ENCODE assay signal across 17 cellular contexts in the genomic region with DNA sequence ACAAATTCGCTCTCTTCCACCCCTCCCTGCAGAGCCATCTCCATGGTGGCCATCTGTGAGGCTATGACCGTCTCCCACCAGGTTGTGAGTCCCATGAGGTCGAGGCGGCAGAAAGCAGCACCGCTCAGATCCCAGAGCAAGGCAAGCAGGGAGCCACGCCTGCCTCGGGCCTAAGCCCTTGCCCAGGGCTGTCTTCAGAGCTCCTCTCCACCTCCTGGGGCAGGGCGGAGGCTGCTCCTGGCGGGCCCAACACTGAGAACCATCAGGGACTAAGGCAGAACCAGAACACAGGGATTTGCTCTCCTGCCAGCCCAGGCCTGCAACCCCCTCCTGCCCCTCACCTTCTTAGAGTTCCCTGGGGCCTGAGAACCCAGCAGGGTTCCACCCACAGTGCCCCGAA.
DNase-seq lines count a peak whose midpoint lies in the region; ATAC-seq and TF ChIP-seq lines count a peak whose summit lies in the region.
"Had no signal": no experiment of that assay in that cellular context is flagged by ENCODE, and none has a peak within 500 bp of the region (broad histone marks: within the 10 kb centered on the region; RNA-seq: fewer than 3 reads in every experiment).

No MANE protein-coding gene starts in this region.

- H3K27me3 ChIP-seq in Caco-2 (replicated peaks; ENCODE audit: control insufficient read depth, insufficient read depth, low read length) (no peaks in the 10 kb centered on the region), osteoblast (ENCODE audit: insufficient read depth, low read length) (peaks cover 5% of the 10 kb centered on the region), endodermal cell (ENCODE audit: control insufficient read depth, insufficient read depth, low read length, poor library complexity, severe bottlenecking) (no peaks in the 10 kb centered on the region)
- H3K27me3 ChIP-seq: SJSA1 had no signal

- H3K27ac Mint-ChIP-seq in activated naive CD8-positive, alpha-beta T cell: peak overlapping the region; percentile 89
- H3K27ac Mint-ChIP-seq in activated naive CD8-positive, alpha-beta T cell treated with anti-CD3 and anti-CD28 coated beads, Interleukin-2, amount 50 U/mL, for 24 hours: no peak overlapping the region
- H3K27ac Mint-ChIP-seq in Caco-2 (ENCODE audit: unreplicated experiment) (peak overlapping the region; percentile 52), endodermal cell (no peak overlapping the region)
- peak overlapping the region; percentile 79 for H3K27ac Mint-ChIP-seq in central memory CD8-positive, alpha-beta T cell (ENCODE audit: low read depth)
- no peak overlapping the region for H3K27ac Mint-ChIP-seq in stimulated activated memory B cell treated with anti-CD40 and anti-IgM and Interleukin-4, amounts not matched to agents 10 μg/mL and 1 μg/mL and 100 μg/mL, for 72 hours
- H3K27ac Mint-ChIP-seq: GM23338 had no signal

- H3K4me1 ChIP-seq in Caco-2 (peaks cover 21% of the 10 kb centered on the region), osteoblast (ENCODE audit: insufficient read depth, low read length) (no peaks in the 10 kb centered on the region), endodermal cell (ENCODE audit: control insufficient read depth, insufficient read depth, low read length) (peaks cover 10% of the 10 kb centered on the region)
- H3K4me1 ChIP-seq: SJSA1 had no signal

- no peaks in the 10 kb centered on the region for H4K20me1 ChIP-seq in osteoblast (ENCODE audit: insufficient read depth, low read length)

- CTCF ChIA-PET in Caco-2 (lab: Charles Lee): no interaction called here

- no peak overlapping the region for H3K4me2 ChIP-seq in osteoblast (ENCODE audit: insufficient read depth, low read length)
- H3K4me2 ChIP-seq: GM23338 had no signal

- no peaks in the 10 kb centered on the region for H3K9me3 ChIP-seq in Caco-2
- H3K9me3 ChIP-seq in osteoblast (ENCODE audit: low read depth, low read length): no peaks in the 10 kb centered on the region
- H3K9me3 ChIP-seq in endodermal cell (ENCODE audit: control insufficient read depth, low read length): no peaks in the 10 kb centered on the region
- H3K9me3 ChIP-seq: SJSA1 had no signal

- H3K79me2 ChIP-seq in osteoblast (ENCODE audit: insufficient read depth, low read length): no peaks in the 10 kb centered on the region

- no peaks in the 10 kb centered on the region for H3K36me3 ChIP-seq in Caco-2 (ENCODE audit: control insufficient read depth, insufficient read depth, low read length)
- H3K36me3 ChIP-seq in osteoblast (ENCODE audit: insufficient read depth, low read length): no peaks in the 10 kb centered on the region
- H3K36me3 ChIP-seq in endodermal cell (ENCODE audit: control insufficient read depth, insufficient read depth, low read length): no peaks in the 10 kb centered on the region
- H3K36me3 ChIP-seq: SJSA1 had no signal

- intact Hi-C loops in Caco-2 (cut with micrococcal nuclease; ENCODE audit: unreplicated experiment): no loop called here

- no peak overlapping the region for H3K27ac ChIP-seq in osteoblast (ENCODE audit: low read depth, low read length)
- H3K27ac ChIP-seq in endodermal cell (ENCODE audit: low read depth, low read length): no peak overlapping the region
- H3K27ac ChIP-seq: SJSA1 had no signal

- no peak for TF ChIP-seq CTCF in Caco-2 (IDR thresholded peaks at IDR 0.05; ENCODE audit: insufficient read depth in 1 of 2, low read depth in 1 of 2, low read length in 1 of 2, severe bottlenecking in 1 of 2, unreplicated experiment in 1 of 2)
- no peak for TF ChIP-seq CTCF in osteoblast (IDR thresholded peaks at IDR 0.05; ENCODE audit: extremely low read depth, low read depth, low read length)
- no peak for TF ChIP-seq CTCF in endodermal cell (conservative IDR thresholded peaks at IDR 0.05)

- H2AFZ ChIP-seq in osteoblast (ENCODE audit: low read length): no peak overlapping the region

- H3K9me3 Mint-ChIP-seq in activated naive CD8-positive, alpha-beta T cell (ENCODE audit: low read depth): no peaks in the 10 kb centered on the region
- no peaks in the 10 kb centered on the region for H3K9me3 Mint-ChIP-seq in activated naive CD8-positive, alpha-beta T cell treated with anti-CD3 and anti-CD28 coated beads, Interleukin-2, amount 50 U/mL, for 24 hours
- H3K9me3 Mint-ChIP-seq in Caco-2 (ENCODE audit: unreplicated experiment): no peaks in the 10 kb centered on the region
- no peaks in the 10 kb centered on the region for H3K9me3 Mint-ChIP-seq in central memory CD8-positive, alpha-beta T cell
- H3K9me3 Mint-ChIP-seq in stimulated activated memory B cell treated with anti-CD40 and anti-IgM and Interleukin-4, amounts not matched to agents 10 μg/mL and 1 μg/mL and 100 μg/mL, for 72 hours: no peaks in the 10 kb centered on the region
- no peaks in the 10 kb centered on the region for H3K9me3 Mint-ChIP-seq in endodermal cell
- H3K9me3 Mint-ChIP-seq: GM23338 had no signal

- H3K4me3 ChIP-seq in Caco-2 (ENCODE audit: low read depth, low read length) (no peak overlapping the region), osteoblast (ENCODE audit: insufficient read depth, low read length) (no peak overlapping the region), endodermal cell (ENCODE audit: low read length) (no peak overlapping the region)
- H3K4me3 ChIP-seq: GM12878, GM23338, SJSA1 had no signal

- H3K4me3 Mint-ChIP-seq in activated naive CD8-positive, alpha-beta T cell: no peak overlapping the region
- no peak overlapping the region for H3K4me3 Mint-ChIP-seq in activated naive CD8-positive, alpha-beta T cell treated with anti-CD3 and anti-CD28 coated beads, Interleukin-2, amount 50 U/mL, for 24 hours
- no peak overlapping the region for H3K4me3 Mint-ChIP-seq in Caco-2 (ENCODE audit: unreplicated experiment)
- no peak overlapping the region for H3K4me3 Mint-ChIP-seq in central memory CD8-positive, alpha-beta T cell
- H3K4me3 Mint-ChIP-seq in stimulated activated memory B cell treated with anti-CD40 and anti-IgM and Interleukin-4, amounts not matched to agents 10 μg/mL and 1 μg/mL and 100 μg/mL, for 72 hours: no peak overlapping the region
- no peak overlapping the region for H3K4me3 Mint-ChIP-seq in endodermal cell
- H3K4me3 Mint-ChIP-seq: GM23338 had no signal

- peaks cover 27% of the 10 kb centered on the region for H3K4me1 Mint-ChIP-seq in activated naive CD8-positive, alpha-beta T cell (ENCODE audit: low read depth)
- H3K4me1 Mint-ChIP-seq in activated naive CD8-positive, alpha-beta T cell treated with anti-CD3 and anti-CD28 coated beads, Interleukin-2, amount 50 U/mL, for 24 hours: peaks cover 22% of the 10 kb centered on the region
- H3K4me1 Mint-ChIP-seq in Caco-2 (ENCODE audit: low read depth, unreplicated experiment): peaks cover 29% of the 10 kb centered on the region
- H3K4me1 Mint-ChIP-seq in central memory CD8-positive, alpha-beta T cell: peaks cover 26% of the 10 kb centered on the region
- H3K4me1 Mint-ChIP-seq in stimulated activated memory B cell treated with anti-CD40 and anti-IgM and Interleukin-4, amounts not matched to agents 10 μg/mL and 1 μg/mL and 100 μg/mL, for 72 hours: peaks cover 32% of the 10 kb centered on the region
- H3K4me1 Mint-ChIP-seq in endodermal cell: peaks cover 3% of the 10 kb centered on the region

- no peak overlapping the region for H3K9ac ChIP-seq in endodermal cell (ENCODE audit: extremely low read depth, low read length, poor library complexity, severe bottlenecking)

- no peaks in the 10 kb centered on the region for H3K27me3 Mint-ChIP-seq in activated naive CD8-positive, alpha-beta T cell
- H3K27me3 Mint-ChIP-seq in activated naive CD8-positive, alpha-beta T cell treated with anti-CD3 and anti-CD28 coated beads, Interleukin-2, amount 50 U/mL, for 24 hours: no peaks in the 10 kb centered on the region
- H3K27me3 Mint-ChIP-seq in Caco-2 (ENCODE audit: insufficient read depth, unreplicated experiment) (no peaks in the 10 kb centered on the region), endodermal cell (ENCODE audit: insufficient read depth) (peaks cover 13% of the 10 kb centered on the region)
- H3K27me3 Mint-ChIP-seq in central memory CD8-positive, alpha-beta T cell: no peaks in the 10 kb centered on the region
- H3K27me3 Mint-ChIP-seq in stimulated activated memory B cell treated with anti-CD40 and anti-IgM and Interleukin-4, amounts not matched to agents 10 μg/mL and 1 μg/mL and 100 μg/mL, for 72 hours: peaks cover 26% of the 10 kb centered on the region

- POLR2A ChIA-PET in Caco-2 (lab: Charles Lee): no interaction called here

- H3K36me3 Mint-ChIP-seq in activated naive CD8-positive, alpha-beta T cell: no peaks in the 10 kb centered on the region
- H3K36me3 Mint-ChIP-seq in activated naive CD8-positive, alpha-beta T cell treated with anti-CD3 and anti-CD28 coated beads, Interleukin-2, amount 50 U/mL, for 24 hours (ENCODE audit: low read depth): no peaks in the 10 kb centered on the region
- H3K36me3 Mint-ChIP-seq in Caco-2 (ENCODE audit: insufficient read depth, unreplicated experiment) (no peaks in the 10 kb centered on the region), endodermal cell (ENCODE audit: low read depth) (no peaks in the 10 kb centered on the region)
- peaks cover 1% of the 10 kb centered on the region for H3K36me3 Mint-ChIP-seq in central memory CD8-positive, alpha-beta T cell (ENCODE audit: insufficient read depth)
- no peaks in the 10 kb centered on the region for H3K36me3 Mint-ChIP-seq in stimulated activated memory B cell treated with anti-CD40 and anti-IgM and Interleukin-4, amounts not matched to agents 10 μg/mL and 1 μg/mL and 100 μg/mL, for 72 hours

- 87 to 90% methylated on average over 3 to 10 of the region's 10 CpGs for WGBS in endodermal cell (ENCODE audit: insufficient coverage in 1 of 2, insufficient read length in 1 of 2), 2 experiments

- ATAC-seq in activated naive CD8-positive, alpha-beta T cell treated with anti-CD3 and anti-CD28 coated beads, Interleukin-2, amount 50 U/mL, for 24 hours: no peak
- ATAC-seq in central memory CD8-positive, alpha-beta T cell (replicated peaks; ENCODE audit: extremely low read depth, poor library complexity, severe bottlenecking): no peak
- ATAC-seq in stimulated activated memory B cell treated with anti-CD40 and anti-IgM and Interleukin-4, amounts not matched to agents 10 μg/mL and 1 μg/mL and 100 μg/mL, for 72 hours: no peak
- ATAC-seq: GM12878, GM23338, PC-3 had no signal

- BruUV-seq in Caco-2 (replicated peaks; lab: Mats Ljungman, UMichigan): no TSS peak

- no peak for DNase-seq in activated naive CD8-positive, alpha-beta T cell treated with anti-CD3 and anti-CD28 coated beads, Interleukin-2, amount 50 U/mL, for 24 hours
- DNase-seq in Caco-2: no peak
- no peak for DNase-seq in central memory CD8-positive, alpha-beta T cell (ENCODE audit: low spot score in 2 of 2)
- peak; percentile 3 for DNase-seq in osteoblast (ENCODE audit: insufficient read length, low spot score, missing footprints)
- DNase-seq in stimulated activated CD4-positive, alpha-beta T cell treated with anti-CD3 and anti-CD28 coated beads, Interleukin-1b, Interleukin-23, amount 100 ng/mL, for 48 hours: no peak
- no peak for DNase-seq in endodermal cell
- DNase-seq: ACHN, AML-193, NCI-H1417 treated with DMSO at 0.1 percent for 48 hours, NCI-H2029, NCI-H774, PC-3 had no signal

Comparison
In these comparisons a context has a peak if more than half of its experiments do, and no peak if none do; other contexts are left out.
1. H3K27ac Mint-ChIP-seq: peak in activated naive CD8-positive, alpha-beta T cell (single experiment), Caco-2 (single experiment) and central memory CD8-positive, alpha-beta T cell (single experiment); none in activated naive CD8-positive, alpha-beta T cell treated with anti-CD3 and anti-CD28 coated beads, Interleukin-2, amount 50 U/mL, for 24 hours (single experiment), stimulated activated memory B cell treated with anti-CD40 and anti-IgM and Interleukin-4, amounts not matched to agents 10 μg/mL and 1 μg/mL and 100 μg/mL, for 72 hours (single experiment) and endodermal cell (single experiment).